Comparison of ENCODE assay signal across 10 cellular contexts in the genomic region with DNA sequence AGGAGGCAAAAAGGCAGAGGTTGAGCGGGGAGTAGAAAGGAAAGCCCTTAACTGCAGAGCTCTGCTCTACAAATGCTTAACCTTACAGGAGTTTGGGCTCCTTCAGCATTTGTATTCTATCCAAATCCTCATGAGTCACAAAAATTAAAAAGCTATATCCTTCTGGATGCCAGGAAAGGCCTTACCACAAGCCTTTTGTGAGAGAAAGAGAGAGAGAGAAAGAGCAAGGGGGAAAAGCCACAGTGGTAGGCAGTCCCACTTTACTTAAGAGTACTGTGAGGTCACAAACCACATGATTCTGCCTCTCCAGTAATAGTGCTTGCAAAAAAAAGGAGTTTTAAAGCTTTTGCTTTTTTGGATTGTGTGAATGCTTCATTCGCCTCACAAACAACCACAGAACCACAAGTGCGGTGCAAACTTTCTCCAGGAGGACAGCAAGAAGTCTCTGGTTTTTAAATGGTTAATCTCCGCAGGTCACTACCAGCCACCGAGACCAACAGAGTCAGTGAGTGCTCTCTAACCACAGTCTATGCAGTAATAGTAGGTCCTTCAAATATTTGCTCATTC. TPM values are rescaled to one million over a fixed set of nuclear protein-coding genes. Genes with fewer than 3 reads are reported as not detected.
DNase-seq lines count a peak whose midpoint lies in the region; ATAC-seq and TF ChIP-seq lines count a peak whose summit lies in the region.
"Had no signal": no experiment of that assay in that cellular context is flagged by ENCODE, and none has a peak within 500 bp of the region (broad histone marks: within the 10 kb centered on the region; RNA-seq: fewer than 3 reads in every experiment).

RUNX2 (plus strand) TSS at position 375 of the 567 bp plus-strand sequence. CDS start 397 bp downstream, outside the sequence.

- DNase-seq in AG10803 (ENCODE audit: low read depth) (peak; percentile 89), breast epithelium (ENCODE audit: low spot score in 2 of 2) (no peak), midbrain (lab: John Stamatoyannopoulos, UW) (peak; percentile 39), NAMALWA (ENCODE audit: low spot score) (no peak), posterior vena cava (ENCODE audit: low spot score) (no peak), NCI-H1436 (lab: John Stamatoyannopoulos, UW) (no peak)
- DNase-seq: effector memory CD4-positive, alpha-beta T cell; NCI-H187 had no signal

- H3K27ac ChIP-seq in KOPT-K1 (ENCODE audit: low read depth, low read length, poor library complexity, severe bottlenecking): peak within 1 kb of the TSS; percentile 72
- H3K27ac ChIP-seq in breast epithelium: peak within 1 kb of the TSS; percentile 20 to 42

- H3K4me1 ChIP-seq in breast epithelium: no peaks in the 10 kb centered on the region

- no peak for TF ChIP-seq CTCF in AG10803 (conservative IDR thresholded peaks at IDR 0.05; ENCODE audit: low read length)
- no peak for TF ChIP-seq CTCF in breast epithelium (IDR thresholded peaks at IDR 0.05)

- peaks cover 8% of the 10 kb centered on the region; the same call in 1 of the 2 replicates for H3K36me3 ChIP-seq in KOPT-K1 (ENCODE audit: insufficient read depth, low read length)
- no peaks in the 10 kb centered on the region for H3K36me3 ChIP-seq in breast epithelium

- TF ChIP-seq POLR2A in breast epithelium (IDR thresholded peaks at IDR 0.05): no peak

- peak within 1 kb of the TSS; percentile 7; the same call in 1 of the 2 replicates for H3K4me3 ChIP-seq in AG10803 (ENCODE audit: low read length)
- peak within 1 kb of the TSS in 2 of 3 donors; percentile 26 to 28 for H3K4me3 ChIP-seq in breast epithelium

- intact Hi-C loops in breast epithelium (cut with DNase I; ENCODE audit: low total_unique reads): no loop called here
- intact Hi-C loops in posterior vena cava (cut with DNase I): loop anchor here in 1 of 2 donors (5.0 kb wide), 1 partner anchor 206 kb away; no protein-coding TSS in a partner anchor

- H3K9me3 ChIP-seq in KOPT-K1 (ENCODE audit: insufficient read depth, low read length, poor library complexity, severe bottlenecking): no peaks in the 10 kb centered on the region
- H3K9me3 ChIP-seq in breast epithelium: no peaks in the 10 kb centered on the region

- ATAC-seq in GM18909 (IDR thresholded peaks at IDR 0.05; ENCODE audit: poor library complexity, unreplicated experiment): no peak

- H3K27me3 ChIP-seq in breast epithelium: no peaks in the 10 kb centered on the region

RNA-seq across cellular contexts. Expression of gene RUNX2, which starts in this region (rescaled TPM):
- total RNA-seq in breast epithelium (1 to 10 TPM; 2.7 to 7.3 (median 7.2) TPM), posterior vena cava (under 1 TPM; 0.83 to 1.00 TPM)

Comparison
In these comparisons a context has a peak if more than half of its experiments do, and no peak if none do; other contexts are left out.
1. DNase-seq: peak in AG10803 (single experiment) and midbrain (single experiment); none in breast epithelium (0 of 2), NAMALWA (single experiment), posterior vena cava (single experiment) and NCI-H1436 (single experiment).